Comparison of ENCODE assay signal across 3 cellular contexts in genomic region chr19:50576769-50577168, GRCh38. TPM values are rescaled to one million over a fixed set of nuclear protein-coding genes. Genes with fewer than 3 reads are reported as not detected.
"Had no signal": no experiment of that assay in that cellular context is flagged by ENCODE, and none has a peak within 500 bp of the region (broad histone marks: within the 10 kb centered on the region; RNA-seq: fewer than 3 reads in every experiment).

No MANE protein-coding gene starts in this region.

RNA-seq across cellular contexts. Expression of gene LRRC4B, which starts 8.5 kb away (rescaled TPM):
- total RNA-seq: PC-9, RPMI7951, SJSA1 had no signal
